Comparison of ENCODE assay signal across 31 cellular contexts in the genomic region with DNA sequence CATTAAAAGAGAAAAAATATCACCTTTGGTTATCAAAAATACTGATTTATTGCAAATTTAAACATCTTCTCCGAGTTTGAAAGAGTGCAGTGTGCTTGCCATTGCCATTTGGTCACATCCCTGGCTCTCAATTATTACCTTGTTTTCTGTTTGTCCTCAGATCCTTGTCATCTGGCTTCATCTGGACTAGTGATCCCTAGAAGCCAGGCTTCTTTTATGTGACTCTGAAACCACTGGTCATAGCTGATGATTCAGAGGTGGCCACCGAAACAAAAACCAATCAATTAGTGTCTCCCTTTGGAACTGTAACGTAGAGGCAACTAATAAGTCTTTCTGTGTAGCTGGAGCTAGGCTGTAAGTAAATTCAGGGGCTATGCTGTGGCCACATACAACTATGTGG.
"Had no signal": no experiment of that assay in that cellular context is flagged by ENCODE, and none has a peak within 500 bp of the region (broad histone marks: within the 10 kb centered on the region; RNA-seq: fewer than 3 reads in every experiment).

No MANE protein-coding gene starts in this region.

- H3K4me1 ChIP-seq: breast epithelium, heart left ventricle, lower lobe of right lung, sigmoid colon, stomach, suprapubic skin, tibial artery, upper lobe of right lung had no signal

- H3K27me3 Mint-ChIP-seq: activated CD4-positive, alpha-beta T cell treated with anti-CD3 and anti-CD28 coated beads for 36 hours; activated CD8-positive, alpha-beta memory T cell treated with anti-CD3 and anti-CD28 coated beads, Interleukin-2, amount 10 ng/mL, durations not matched to agents 7 days and 5 days; activated naive CD4-positive, alpha-beta T cell treated with anti-CD3 and anti-CD28 coated beads, Interleukin-2, amount 50 U/mL, for 24 hours; activated naive CD8-positive, alpha-beta T cell treated with anti-CD3 and anti-CD28 coated beads, Interleukin-2, amount 50 U/mL, for 24 hours; progenitor cell of endocrine pancreas; stimulated activated memory B cell treated with anti-CD40 and anti-IgM and Interleukin-4, amounts not matched to agents 10 μg/mL and 1 μg/mL and 100 μg/mL, for 72 hours had no signal

- H3K27ac Mint-ChIP-seq: activated CD4-positive, alpha-beta T cell treated with anti-CD3 and anti-CD28 coated beads for 36 hours; activated CD8-positive, alpha-beta memory T cell treated with anti-CD3 and anti-CD28 coated beads, Interleukin-2, amount 10 ng/mL, durations not matched to agents 7 days and 5 days; activated CD8-positive, alpha-beta T cell treated with anti-CD3 and anti-CD28 coated beads, Interleukin-2, amount 10 ng/mL, durations not matched to agents 7 days and 5 days; activated naive CD4-positive, alpha-beta T cell treated with anti-CD3 and anti-CD28 coated beads, Interleukin-2, amount 50 U/mL, for 24 hours; activated naive CD8-positive, alpha-beta T cell treated with anti-CD3 and anti-CD28 coated beads, Interleukin-2, amount 50 U/mL, for 24 hours; activated T-helper 2 cell treated with anti-CD3 and anti-CD28 coated beads, Interferon-gamma antibody, Interleukin-2, Interleukin-4, amounts not matched to agents 10 μg/mL and 5 μg/mL and 100 μg/mL, durations not matched to agents 14 hours and 24 hours and 36 hours; endodermal cell; nephron; progenitor cell of endocrine pancreas; stimulated activated memory B cell treated with anti-CD40 and anti-IgM and Interleukin-4, amounts not matched to agents 10 μg/mL and 1 μg/mL and 100 μg/mL, for 72 hours had no signal

- H3K4me3 Mint-ChIP-seq: activated CD4-positive, alpha-beta T cell treated with anti-CD3 and anti-CD28 coated beads for 36 hours; activated CD8-positive, alpha-beta memory T cell treated with anti-CD3 and anti-CD28 coated beads, Interleukin-2, amount 10 ng/mL, durations not matched to agents 7 days and 5 days; activated CD8-positive, alpha-beta T cell treated with anti-CD3 and anti-CD28 coated beads, Interleukin-2, amount 10 ng/mL, durations not matched to agents 7 days and 5 days; activated naive CD4-positive, alpha-beta T cell treated with anti-CD3 and anti-CD28 coated beads, Interleukin-2, amount 50 U/mL, for 24 hours; activated naive CD8-positive, alpha-beta T cell treated with anti-CD3 and anti-CD28 coated beads, Interleukin-2, amount 50 U/mL, for 24 hours; endodermal cell; nephron; stimulated activated memory B cell treated with anti-CD40 and anti-IgM and Interleukin-4, amounts not matched to agents 10 μg/mL and 1 μg/mL and 100 μg/mL, for 72 hours had no signal

- H3K9me3 Mint-ChIP-seq: activated naive CD4-positive, alpha-beta T cell treated with anti-CD3 and anti-CD28 coated beads, Interleukin-2, amount 50 U/mL, for 24 hours; activated naive CD8-positive, alpha-beta T cell treated with anti-CD3 and anti-CD28 coated beads, Interleukin-2, amount 50 U/mL, for 24 hours; endodermal cell; nephron had no signal

- H3K4me1 Mint-ChIP-seq: activated CD4-positive, alpha-beta T cell treated with anti-CD3 and anti-CD28 coated beads for 36 hours; activated CD8-positive, alpha-beta memory T cell treated with anti-CD3 and anti-CD28 coated beads, Interleukin-2, amount 10 ng/mL, durations not matched to agents 7 days and 5 days; activated naive CD4-positive, alpha-beta T cell treated with anti-CD3 and anti-CD28 coated beads, Interleukin-2, amount 50 U/mL, for 24 hours; activated naive CD8-positive, alpha-beta T cell treated with anti-CD3 and anti-CD28 coated beads, Interleukin-2, amount 50 U/mL, for 24 hours; endodermal cell; nephron; stimulated activated memory B cell treated with anti-CD40 and anti-IgM and Interleukin-4, amounts not matched to agents 10 μg/mL and 1 μg/mL and 100 μg/mL, for 72 hours had no signal

- ATAC-seq: activated CD4-positive, alpha-beta T cell treated with anti-CD3 and anti-CD28 coated beads for 36 hours; activated CD8-positive, alpha-beta memory T cell treated with anti-CD3 and anti-CD28 coated beads, Interleukin-2, amount 10 ng/mL, durations not matched to agents 7 days and 5 days; activated CD8-positive, alpha-beta T cell treated with anti-CD3 and anti-CD28 coated beads, Interleukin-2, amount 10 ng/mL, durations not matched to agents 7 days and 5 days; activated naive CD8-positive, alpha-beta T cell treated with anti-CD3 and anti-CD28 coated beads, Interleukin-2, amount 50 U/mL, for 24 hours; esophagus mucosa; heart left ventricle; lower lobe of right lung; stimulated activated memory B cell treated with anti-CD40 and anti-IgM and Interleukin-4, amounts not matched to agents 10 μg/mL and 1 μg/mL and 100 μg/mL, for 72 hours; upper lobe of right lung had no signal

- H3K9me3 ChIP-seq: breast epithelium, heart left ventricle, lower lobe of right lung, neutrophil, sigmoid colon, stomach, suprapubic skin, tibial artery, upper lobe of right lung had no signal

- H3K36me3 Mint-ChIP-seq: activated CD8-positive, alpha-beta memory T cell treated with anti-CD3 and anti-CD28 coated beads, Interleukin-2, amount 10 ng/mL, durations not matched to agents 7 days and 5 days; activated naive CD4-positive, alpha-beta T cell treated with anti-CD3 and anti-CD28 coated beads, Interleukin-2, amount 50 U/mL, for 24 hours; stimulated activated memory B cell treated with anti-CD40 and anti-IgM and Interleukin-4, amounts not matched to agents 10 μg/mL and 1 μg/mL and 100 μg/mL, for 72 hours had no signal

- DNase-seq: activated CD4-positive, alpha-beta T cell treated with anti-CD3 and anti-CD28 coated beads for 36 hours; activated CD4-positive, CD25-positive, alpha-beta regulatory T cell; activated CD8-positive, alpha-beta memory T cell treated with anti-CD3 and anti-CD28 coated beads, Interleukin-2, amount 10 ng/mL, durations not matched to agents 7 days and 5 days; activated CD8-positive, alpha-beta T cell treated with anti-CD3 and anti-CD28 coated beads, Interleukin-2, amount 10 ng/mL, durations not matched to agents 7 days and 5 days; activated naive CD8-positive, alpha-beta T cell treated with anti-CD3 and anti-CD28 coated beads, Interleukin-2, amount 50 U/mL, for 24 hours; activated T-cell treated with anti-CD3 and anti-CD28 coated beads, Interleukin-2, amount 50 U/mL, for 48 hours; amygdala; central memory CD4-positive, alpha-beta T cell; endodermal cell; foreskin fibroblast; heart left ventricle; lower lobe of right lung; mesenchymal stem cell; sigmoid colon; small intestine; stimulated activated CD4-positive, alpha-beta T cell treated with anti-CD3 and anti-CD28 coated beads, Interleukin-1b, Interleukin-23, amount 100 ng/mL, for 48 hours; stimulated activated CD4-positive, alpha-beta T cell treated with anti-CD3 and anti-CD28 coated beads, Interleukin-4, amount 100 ng/mL, for 4 hours; stimulated activated CD8-positive, alpha-beta memory T cell treated with anti-CD3 and anti-CD28 coated beads, Interleukin-4, amount 100 ng/mL, for 48 hours; stomach; T-helper 2 cell; tibial artery; upper lobe of right lung had no signal

- H3K4me3 ChIP-seq: breast epithelium, heart left ventricle, lower lobe of right lung, sigmoid colon, stomach, suprapubic skin, tibial artery, upper lobe of right lung had no signal

- H3K27me3 ChIP-seq: breast epithelium, heart left ventricle, neutrophil, sigmoid colon, stomach, suprapubic skin, tibial artery, upper lobe of right lung had no signal

- H3K36me3 ChIP-seq: breast epithelium, heart left ventricle, lower lobe of right lung, neutrophil, sigmoid colon, stomach, suprapubic skin, tibial artery, upper lobe of right lung had no signal

- H3K27ac ChIP-seq: breast epithelium, heart left ventricle, lower lobe of right lung, neutrophil, sigmoid colon, stomach, suprapubic skin, tibial artery, upper lobe of right lung had no signal
